ENCODE assay signal across 9 cellular contexts in the genomic region with DNA sequence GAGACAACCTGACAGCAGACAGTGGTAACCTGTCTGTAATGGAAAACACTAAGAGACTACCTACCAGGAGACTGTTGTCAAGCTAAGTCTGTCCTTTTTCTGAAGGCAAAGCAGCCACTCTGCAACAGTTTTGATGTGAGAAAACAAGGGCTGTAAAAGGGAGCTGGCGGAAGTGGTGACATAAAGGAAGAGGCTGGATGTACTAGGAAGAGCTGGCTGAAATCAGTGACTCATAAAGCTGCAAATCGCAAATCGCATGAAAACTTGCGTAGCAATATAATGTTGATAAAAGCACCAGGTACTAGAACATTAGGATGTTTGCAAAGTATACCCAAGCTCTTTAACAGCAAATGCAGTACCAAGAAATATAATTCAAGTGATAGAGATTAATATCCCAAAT. TPM values are rescaled to one million over a fixed set of nuclear protein-coding genes. Genes with fewer than 3 reads are reported as not detected.
A peak's percentile ranks its signal among the peaks of the same experiment; 100 is the strongest.
DNase-seq lines count a peak whose midpoint lies in the region; ATAC-seq and TF ChIP-seq lines count a peak whose summit lies in the region.
"Had no signal": no experiment of that assay in that cellular context is flagged by ENCODE, and none has a peak within 500 bp of the region (broad histone marks: within the 10 kb centered on the region; RNA-seq: fewer than 3 reads in every experiment).

No MANE protein-coding gene starts in this region.

- 91 to 100% methylated on average over 1 to 4 of the region's 4 CpGs for WGBS in mesodermal cell (ENCODE audit: insufficient coverage in 2 of 2), 2 experiments

- peaks cover 9 to 77% (median 42%) of the 10 kb centered on the region in 4 donors for H3K4me1 Mint-ChIP-seq in CD4-positive, CD25-positive, alpha-beta regulatory T cell

- H3K9me3 ChIP-seq in CD4-positive, CD25-positive, alpha-beta regulatory T cell (ENCODE audit: control insufficient read depth in 2 of 2, low read length in 2 of 2), result no peaks in the 10 kb centered on the region
- no peaks in the 10 kb centered on the region for H3K9me3 ChIP-seq in ascending aorta
- no peaks in the 10 kb centered on the region for H3K9me3 ChIP-seq in mesodermal cell (ENCODE audit: control insufficient read depth, low read length)

- DNase-seq in CD4-positive, CD25-positive, alpha-beta regulatory T cell, result peak in 1 of 3 donors; percentile 19
- DNase-seq in Jurkat, Clone E6-1 (ENCODE audit: low read depth, low spot score), result no peak
- DNase-seq in ascending aorta (ENCODE audit: low spot score in 2 of 2) (no peak), DMS153 (lab: John Stamatoyannopoulos, UW) (no peak), GM03348 (ENCODE audit: low spot score) (no peak), NCI-H526 treated with DMSO at 0.1 percent for 48 hours (lab: John Stamatoyannopoulos, UW) (no peak)
- no peak for DNase-seq in activated effector memory CD4-positive, alpha-beta T cell treated with Interleukin-2 at 50 U/mL for 16 hours
- DNase-seq: amygdala had no signal

- peaks cover 29% of the 10 kb centered on the region for H3K36me3 Mint-ChIP-seq in CD4-positive, CD25-positive, alpha-beta regulatory T cell

- H3K27me3 ChIP-seq in CD4-positive, CD25-positive, alpha-beta regulatory T cell (ENCODE audit: control insufficient read depth, insufficient read depth, low read length), result no peaks in the 10 kb centered on the region
- H3K27me3 ChIP-seq in ascending aorta, result no peaks in the 10 kb centered on the region

- peaks cover 28% of the 10 kb centered on the region for H3K4me1 ChIP-seq in CD4-positive, CD25-positive, alpha-beta regulatory T cell (ENCODE audit: control insufficient read depth, insufficient read depth, low read length, poor library complexity, severe bottlenecking)
- H3K4me1 ChIP-seq in ascending aorta (peaks cover 0 to 14% of the 10 kb centered on the region in 2 donors), mesodermal cell (ENCODE audit: control insufficient read depth, insufficient read depth, low read length, poor library complexity, severe bottlenecking) (peaks cover 10% of the 10 kb centered on the region)

- peak overlapping the region; percentile 94 to 99 (median 96) for H3K4me3 Mint-ChIP-seq in CD4-positive, CD25-positive, alpha-beta regulatory T cell

- H3K4me3 ChIP-seq in CD4-positive, CD25-positive, alpha-beta regulatory T cell (ENCODE audit: low read depth, low read length), result peak overlapping the region; percentile 90
- peak overlapping the region; percentile 97 for H3K4me3 ChIP-seq in Jurkat, Clone E6-1 (ENCODE audit: low read length)
- H3K4me3 ChIP-seq in ascending aorta (peak overlapping the region; percentile 9 to 87), mesodermal cell (ENCODE audit: extremely low read depth, insufficient read depth, low read length, poor library complexity, severe bottlenecking) (peak overlapping the region; percentile 94)

- no peak overlapping the region for H3K27ac ChIP-seq in CD4-positive, CD25-positive, alpha-beta regulatory T cell (ENCODE audit: insufficient read depth, low read length, poor library complexity, severe bottlenecking)
- no peak overlapping the region for H3K27ac ChIP-seq in ascending aorta
- H3K27ac ChIP-seq in mesodermal cell (ENCODE audit: low read depth, low read length, severe bottlenecking), result no peak overlapping the region

- H3K27me3 Mint-ChIP-seq in CD4-positive, CD25-positive, alpha-beta regulatory T cell, result no peaks in the 10 kb centered on the region

- intact Hi-C loops in ascending aorta (cut with DNase I), result loop anchor here (5.0 to 10.0 kb wide), 3 partner anchors 101 to 763 kb away; partner anchors contain the start of gene ADCY2

- peaks cover 36% of the 10 kb centered on the region for H3K36me3 ChIP-seq in CD4-positive, CD25-positive, alpha-beta regulatory T cell (ENCODE audit: control insufficient read depth, insufficient read depth, low read length)
- peaks cover 14 to 27% of the 10 kb centered on the region in 2 donors for H3K36me3 ChIP-seq in ascending aorta
- H3K36me3 ChIP-seq in mesodermal cell (ENCODE audit: control insufficient read depth, insufficient read depth, low read length), result peaks cover 56% of the 10 kb centered on the region

- TF ChIP-seq CTCF in ascending aorta (IDR thresholded peaks at IDR 0.05), result no peak

- no peak for ATAC-seq in CD4-positive, CD25-positive, alpha-beta regulatory T cell (ENCODE audit: low read depth in 2 of 2)

- H3K27ac Mint-ChIP-seq in CD4-positive, CD25-positive, alpha-beta regulatory T cell, result peak overlapping the region in 2 of 3 donors; percentile 73 to 97

- no peaks in the 10 kb centered on the region for H3K9me3 Mint-ChIP-seq in CD4-positive, CD25-positive, alpha-beta regulatory T cell

RNA-seq across cellular contexts. Expression of gene NSUN2, which starts 1.4 kb away (rescaled TPM):
- total RNA-seq in CD4-positive, CD25-positive, alpha-beta regulatory T cell, result 60.4 TPM
- 10 to 100 TPM; 26.0 to 36.0 (median 26.4) TPM for polyA plus RNA-seq in CD4-positive, CD25-positive, alpha-beta regulatory T cell
- 139 TPM for polyA plus RNA-seq in Jurkat, Clone E6-1 (2012; ENCODE audit: insufficient read depth, insufficient read length)
- total RNA-seq in ascending aorta, result 19.1 TPM
- polyA plus RNA-seq in mesodermal cell (2013, experiment 1 of 2), result 42.2 TPM
- 38.7 TPM for polyA plus RNA-seq in mesodermal cell (2013, experiment 2 of 2)

RNA-seq across cellular contexts. Expression of gene SRD5A1, which starts 1.8 kb away (rescaled TPM):
- total RNA-seq in CD4-positive, CD25-positive, alpha-beta regulatory T cell, result 5.3 TPM
- 1 to 10 TPM; 6.1 to 9.5 (median 7.7) TPM for polyA plus RNA-seq in CD4-positive, CD25-positive, alpha-beta regulatory T cell
- polyA plus RNA-seq in Jurkat, Clone E6-1 (2012; ENCODE audit: insufficient read depth, insufficient read length), result 35.8 TPM
- 186 TPM for total RNA-seq in ascending aorta
- 19.1 TPM for polyA plus RNA-seq in mesodermal cell (2013, experiment 1 of 2)
- polyA plus RNA-seq in mesodermal cell (2013, experiment 2 of 2), result 17.8 TPM

Comparison
In these comparisons a context has a peak if more than half of its experiments do, and no peak if none do; other contexts are left out.
1. RNA of gene SRD5A1, which starts 1.8 kb away (total RNA-seq): 186 TPM in ascending aorta (single experiment); 5.3 TPM in CD4-positive, CD25-positive, alpha-beta regulatory T cell (single experiment); every median in the first group is over 10 times any median in the second.
2. Peak in every context shown above with its lines, with median percentiles within 50 percentile points of each other: H3K4me3 ChIP-seq.